ENCODE assay signal across 23 cellular contexts in the genomic region with DNA sequence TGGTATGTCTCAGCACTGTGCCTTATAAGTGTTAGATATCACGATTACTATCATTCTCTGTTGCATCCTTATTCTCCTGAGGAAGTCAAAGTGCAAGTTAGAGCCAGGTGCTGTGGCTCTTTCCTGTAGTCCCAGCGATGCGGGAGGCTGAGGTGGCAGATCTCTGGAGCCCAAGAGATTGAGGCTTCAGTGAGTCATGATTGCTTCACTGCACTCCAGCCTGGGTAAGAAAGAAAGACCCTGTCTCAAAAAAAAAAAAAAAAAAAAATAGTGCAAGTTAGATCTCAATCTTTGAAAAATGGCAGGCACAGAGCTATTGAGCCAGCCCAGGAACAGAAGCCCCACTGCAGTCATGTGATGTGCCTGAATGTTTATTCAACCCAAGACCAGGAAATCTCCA.
"Had no signal": no experiment of that assay in that cellular context is flagged by ENCODE, and none has a peak within 500 bp of the region (broad histone marks: within the 10 kb centered on the region; RNA-seq: fewer than 3 reads in every experiment).

No MANE protein-coding gene starts in this region.

- H3K27ac ChIP-seq: dorsolateral prefrontal cortex, esophagus squamous epithelium, left ventricle myocardium inferior, lower lobe of right lung, neural progenitor cell, ovary, right atrium auricular region, sigmoid colon, skin epidermis, stomach, thoracic aorta had no signal

- H3K9me3 ChIP-seq: esophagus squamous epithelium, lower lobe of right lung, ovary, right atrium auricular region, sigmoid colon, stomach, thoracic aorta had no signal

- H3K36me3 ChIP-seq: esophagus squamous epithelium, left ventricle myocardium inferior, lower lobe of right lung, neural progenitor cell, ovary, right atrium auricular region, sigmoid colon, stomach, thoracic aorta had no signal

- DNase-seq: cortex of kidney; dorsolateral prefrontal cortex; effector memory CD4-positive, alpha-beta T cell; esophagus squamous epithelium; foreskin fibroblast; immature natural killer cell; kidney; left cardiac atrium; left ventricle myocardium inferior; lower lobe of right lung; mesenchymal stem cell; midbrain; nucleus accumbens; ovary; sigmoid colon; stimulated activated CD4-positive, alpha-beta T cell treated with anti-CD3 and anti-CD28 coated beads, Interleukin-12 subunit alpha, Interleukin-12 subunit beta, amount 100 ng/mL, for 4 hours; stimulated activated naive CD4-positive, alpha-beta T cell; stomach; substantia nigra had no signal

- H3K9ac ChIP-seq: neural progenitor cell had no signal

- H3K4me3 ChIP-seq: dorsolateral prefrontal cortex, esophagus squamous epithelium, left ventricle myocardium inferior, lower lobe of right lung, neural progenitor cell, ovary, right atrium auricular region, sigmoid colon, skin epidermis, stomach, thoracic aorta had no signal

- H3K27me3 ChIP-seq: neural progenitor cell, ovary, right atrium auricular region, sigmoid colon, stomach had no signal

- H3K4me1 ChIP-seq: esophagus squamous epithelium, left ventricle myocardium inferior, lower lobe of right lung, neural progenitor cell, right atrium auricular region, sigmoid colon, stomach had no signal

- H3K4me2 ChIP-seq: neural progenitor cell had no signal
